ENCODE assay signal across 1 cellular context in the genomic region with DNA sequence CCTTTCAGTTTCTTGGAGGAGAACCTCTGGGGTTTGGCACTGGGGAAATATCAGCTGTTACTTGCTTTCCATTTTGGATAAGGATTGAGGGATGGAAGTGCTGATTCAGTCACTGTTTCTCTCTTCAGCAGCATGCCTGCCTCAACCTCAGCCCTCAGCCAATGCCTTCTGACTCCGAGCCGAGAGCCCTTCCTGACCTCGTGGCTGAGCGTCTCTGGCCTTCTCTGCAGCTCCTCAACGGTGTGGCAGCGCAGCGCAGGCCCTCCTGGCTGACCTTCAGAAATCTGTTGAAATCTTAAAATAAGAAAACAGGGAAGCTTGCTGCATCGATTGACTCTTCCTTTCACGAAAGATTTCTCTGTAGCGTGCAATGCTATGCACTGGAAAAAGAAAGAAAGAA.
TF ChIP-seq lines count a peak whose summit lies in the region.

No MANE protein-coding gene starts in this region.

TF ChIP-seq in GM23338, 12 proteins besides CTCF, POLR2A, EP300 and RAD21 (continued from another document):
- TF ChIP-seq, protein P1, sequence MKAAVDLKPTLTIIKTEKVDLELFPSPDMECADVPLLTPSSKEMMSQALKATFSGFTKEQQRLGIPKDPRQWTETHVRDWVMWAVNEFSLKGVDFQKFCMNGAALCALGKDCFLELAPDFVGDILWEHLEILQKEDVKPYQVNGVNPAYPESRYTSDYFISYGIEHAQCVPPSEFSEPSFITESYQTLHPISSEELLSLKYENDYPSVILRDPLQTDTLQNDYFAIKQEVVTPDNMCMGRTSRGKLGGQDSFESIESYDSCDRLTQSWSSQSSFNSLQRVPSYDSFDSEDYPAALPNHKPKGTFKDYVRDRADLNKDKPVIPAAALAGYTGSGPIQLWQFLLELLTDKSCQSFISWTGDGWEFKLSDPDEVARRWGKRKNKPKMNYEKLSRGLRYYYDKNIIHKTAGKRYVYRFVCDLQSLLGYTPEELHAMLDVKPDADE (IDR thresholded peaks at IDR 0.05), result no peak
- TF ChIP-seq JUNB (IDR thresholded peaks at IDR 0.05; ENCODE audit: unreplicated experiment) (no peak), NANOG (IDR thresholded peaks at IDR 0.05; ENCODE audit: borderline replicate concordance) (no peak), EZH2phosphoT487 (IDR thresholded peaks at IDR 0.05; ENCODE audit: unreplicated experiment) (no peak), STAT1 (IDR thresholded peaks at IDR 0.05; ENCODE audit: unreplicated experiment) (no peak), EZH2 (IDR thresholded peaks at IDR 0.05; ENCODE audit: low read depth, unreplicated experiment) (no peak), POLR2AphosphoS5 (IDR thresholded peaks at IDR 0.05; ENCODE audit: low read depth) (no peak), ZNF331 (CRISPR knock-in tag; IDR thresholded peaks at IDR 0.05; ENCODE audit: low read depth) (no peak)
- TF ChIP-seq, protein P2, sequence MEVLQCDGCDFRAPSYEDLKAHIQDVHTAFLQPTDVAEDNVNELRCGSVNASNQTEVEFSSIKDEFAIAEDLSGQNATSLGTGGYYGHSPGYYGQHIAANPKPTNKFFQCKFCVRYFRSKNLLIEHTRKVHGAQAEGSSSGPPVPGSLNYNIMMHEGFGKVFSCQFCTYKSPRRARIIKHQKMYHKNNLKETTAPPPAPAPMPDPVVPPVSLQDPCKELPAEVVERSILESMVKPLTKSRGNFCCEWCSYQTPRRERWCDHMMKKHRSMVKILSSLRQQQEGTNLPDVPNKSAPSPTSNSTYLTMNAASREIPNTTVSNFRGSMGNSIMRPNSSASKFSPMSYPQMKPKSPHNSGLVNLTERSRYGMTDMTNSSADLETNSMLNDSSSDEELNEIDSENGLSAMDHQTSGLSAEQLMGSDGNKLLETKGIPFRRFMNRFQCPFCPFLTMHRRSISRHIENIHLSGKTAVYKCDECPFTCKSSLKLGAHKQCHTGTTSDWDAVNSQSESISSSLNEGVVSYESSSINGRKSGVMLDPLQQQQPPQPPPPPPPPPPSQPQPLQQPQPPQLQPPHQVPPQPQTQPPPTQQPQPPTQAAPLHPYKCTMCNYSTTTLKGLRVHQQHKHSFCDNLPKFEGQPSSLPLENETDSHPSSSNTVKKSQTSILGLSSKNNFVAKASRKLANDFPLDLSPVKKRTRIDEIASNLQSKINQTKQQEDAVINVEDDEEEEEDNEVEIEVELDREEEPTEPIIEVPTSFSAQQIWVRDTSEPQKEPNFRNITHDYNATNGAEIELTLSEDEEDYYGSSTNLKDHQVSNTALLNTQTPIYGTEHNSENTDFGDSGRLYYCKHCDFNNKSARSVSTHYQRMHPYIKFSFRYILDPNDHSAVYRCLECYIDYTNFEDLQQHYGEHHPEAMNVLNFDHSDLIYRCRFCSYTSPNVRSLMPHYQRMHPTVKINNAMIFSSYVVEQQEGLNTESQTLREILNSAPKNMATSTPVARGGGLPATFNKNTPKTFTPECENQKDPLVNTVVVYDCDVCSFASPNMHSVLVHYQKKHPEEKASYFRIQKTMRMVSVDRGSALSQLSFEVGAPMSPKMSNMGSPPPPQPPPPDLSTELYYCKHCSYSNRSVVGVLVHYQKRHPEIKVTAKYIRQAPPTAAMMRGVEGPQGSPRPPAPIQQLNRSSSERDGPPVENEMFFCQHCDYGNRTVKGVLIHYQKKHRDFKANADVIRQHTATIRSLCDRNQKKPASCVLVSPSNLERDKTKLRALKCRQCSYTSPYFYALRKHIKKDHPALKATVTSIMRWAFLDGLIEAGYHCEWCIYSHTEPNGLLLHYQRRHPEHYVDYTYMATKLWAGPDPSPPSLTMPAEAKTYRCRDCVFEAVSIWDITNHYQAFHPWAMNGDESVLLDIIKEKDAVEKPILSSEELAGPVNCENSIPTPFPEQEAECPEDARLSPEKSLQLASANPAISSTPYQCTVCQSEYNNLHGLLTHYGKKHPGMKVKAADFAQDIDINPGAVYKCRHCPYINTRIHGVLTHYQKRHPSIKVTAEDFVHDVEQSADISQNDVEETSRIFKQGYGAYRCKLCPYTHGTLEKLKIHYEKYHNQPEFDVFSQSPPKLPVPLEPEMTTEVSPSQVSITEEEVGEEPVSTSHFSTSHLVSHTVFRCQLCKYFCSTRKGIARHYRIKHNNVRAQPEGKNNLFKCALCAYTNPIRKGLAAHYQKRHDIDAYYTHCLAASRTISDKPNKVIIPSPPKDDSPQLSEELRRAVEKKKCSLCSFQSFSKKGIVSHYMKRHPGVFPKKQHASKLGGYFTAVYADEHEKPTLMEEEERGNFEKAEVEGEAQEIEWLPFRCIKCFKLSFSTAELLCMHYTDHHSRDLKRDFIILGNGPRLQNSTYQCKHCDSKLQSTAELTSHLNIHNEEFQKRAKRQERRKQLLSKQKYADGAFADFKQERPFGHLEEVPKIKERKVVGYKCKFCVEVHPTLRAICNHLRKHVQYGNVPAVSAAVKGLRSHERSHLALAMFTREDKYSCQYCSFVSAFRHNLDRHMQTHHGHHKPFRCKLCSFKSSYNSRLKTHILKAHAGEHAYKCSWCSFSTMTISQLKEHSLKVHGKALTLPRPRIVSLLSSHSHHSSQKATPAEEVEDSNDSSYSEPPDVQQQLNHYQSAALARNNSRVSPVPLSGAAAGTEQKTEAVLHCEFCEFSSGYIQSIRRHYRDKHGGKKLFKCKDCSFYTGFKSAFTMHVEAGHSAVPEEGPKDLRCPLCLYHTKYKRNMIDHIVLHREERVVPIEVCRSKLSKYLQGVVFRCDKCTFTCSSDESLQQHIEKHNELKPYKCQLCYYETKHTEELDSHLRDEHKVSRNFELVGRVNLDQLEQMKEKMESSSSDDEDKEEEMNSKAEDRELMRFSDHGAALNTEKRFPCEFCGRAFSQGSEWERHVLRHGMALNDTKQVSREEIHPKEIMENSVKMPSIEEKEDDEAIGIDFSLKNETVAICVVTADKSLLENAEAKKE (CRISPR knock-in tag; IDR thresholded peaks at IDR 0.05), result no peak
